25 cellular contexts compared by ENCODE assay signal in the genomic region with DNA sequence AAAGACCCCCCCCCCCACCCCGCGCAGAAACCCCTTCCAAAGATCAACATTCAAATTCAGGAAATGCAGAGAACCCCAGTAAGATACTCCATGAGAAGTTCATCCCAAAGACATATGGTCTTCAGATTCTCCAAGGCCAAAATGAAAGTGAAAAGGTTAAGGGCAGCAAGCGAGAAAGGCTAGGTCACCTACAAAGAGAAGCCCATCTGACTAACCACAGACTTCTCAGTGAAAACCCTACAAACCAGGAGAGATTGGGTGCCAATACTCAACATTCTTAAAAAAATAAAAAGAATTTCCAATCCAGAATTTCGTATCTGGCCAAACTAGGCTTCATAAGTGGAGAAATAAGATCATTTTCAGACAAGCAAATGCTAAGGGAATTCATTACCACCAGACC.
"Had no signal": no experiment of that assay in that cellular context is flagged by ENCODE, and none has a peak within 500 bp of the region (broad histone marks: within the 10 kb centered on the region; RNA-seq: fewer than 3 reads in every experiment).

No MANE protein-coding gene starts in this region.

- H3K27ac ChIP-seq: colonic mucosa, coronary artery, dorsolateral prefrontal cortex, epithelial cell of prostate, esophagus muscularis mucosa, esophagus squamous epithelium, foreskin keratinocyte, gastrocnemius medialis, gastroesophageal sphincter, heart left ventricle, heart right ventricle had no signal

- H3K9me3 ChIP-seq: colonic mucosa, esophagus squamous epithelium had no signal

- DNase-seq: colonic mucosa; cortex of kidney; dermis blood vessel endothelial cell; dorsolateral prefrontal cortex; effector CD4-positive, alpha-beta T cell; effector CD8-positive, alpha-beta T cell; effector memory CD4-positive, alpha-beta T cell; effector memory CD8-positive, alpha-beta T cell; endodermal cell; erythroblast; esophagus squamous epithelium; foreskin fibroblast; foreskin keratinocyte; foreskin melanocyte; gastrocnemius medialis; glutamatergic neuron; head of caudate nucleus; heart left ventricle; heart right ventricle had no signal

- H3K4me3 Mint-ChIP-seq: dendritic cell treated with granulocyte-macrophage colony-stimulating factor and Interleukin-4, amounts not matched to agents 40 ng/mL and 50 ng/mL, for 4 days; effector memory CD8-positive, alpha-beta T cell; endodermal cell had no signal

- ATAC-seq: effector memory CD8-positive, alpha-beta T cell; esophagus mucosa; foreskin keratinocyte; gastrocnemius medialis; gastroesophageal sphincter; heart left ventricle; heart right ventricle had no signal

- H3K4me1 ChIP-seq: esophagus muscularis mucosa, foreskin keratinocyte, gastrocnemius medialis, gastroesophageal sphincter, heart left ventricle, heart right ventricle had no signal

- H3K27ac Mint-ChIP-seq: dendritic cell treated with granulocyte-macrophage colony-stimulating factor and Interleukin-4, amounts not matched to agents 40 ng/mL and 50 ng/mL, for 4 days; effector memory CD8-positive, alpha-beta T cell; endodermal cell had no signal

- H3K27me3 ChIP-seq: colonic mucosa, esophagus muscularis mucosa, esophagus squamous epithelium, foreskin keratinocyte, gastrocnemius medialis, gastroesophageal sphincter, heart left ventricle, heart right ventricle had no signal

- H3K36me3 ChIP-seq: colonic mucosa, esophagus muscularis mucosa, esophagus squamous epithelium, gastrocnemius medialis, gastroesophageal sphincter, heart left ventricle, heart right ventricle had no signal

- H3K4me3 ChIP-seq: colonic mucosa, coronary artery, dorsolateral prefrontal cortex, esophagus muscularis mucosa, esophagus squamous epithelium, gastrocnemius medialis, gastroesophageal sphincter, heart left ventricle, heart right ventricle had no signal

- H3K27me3 Mint-ChIP-seq: dendritic cell treated with granulocyte-macrophage colony-stimulating factor and Interleukin-4, amounts not matched to agents 40 ng/mL and 50 ng/mL, for 4 days; effector memory CD8-positive, alpha-beta T cell had no signal
